In the genomic region with DNA sequence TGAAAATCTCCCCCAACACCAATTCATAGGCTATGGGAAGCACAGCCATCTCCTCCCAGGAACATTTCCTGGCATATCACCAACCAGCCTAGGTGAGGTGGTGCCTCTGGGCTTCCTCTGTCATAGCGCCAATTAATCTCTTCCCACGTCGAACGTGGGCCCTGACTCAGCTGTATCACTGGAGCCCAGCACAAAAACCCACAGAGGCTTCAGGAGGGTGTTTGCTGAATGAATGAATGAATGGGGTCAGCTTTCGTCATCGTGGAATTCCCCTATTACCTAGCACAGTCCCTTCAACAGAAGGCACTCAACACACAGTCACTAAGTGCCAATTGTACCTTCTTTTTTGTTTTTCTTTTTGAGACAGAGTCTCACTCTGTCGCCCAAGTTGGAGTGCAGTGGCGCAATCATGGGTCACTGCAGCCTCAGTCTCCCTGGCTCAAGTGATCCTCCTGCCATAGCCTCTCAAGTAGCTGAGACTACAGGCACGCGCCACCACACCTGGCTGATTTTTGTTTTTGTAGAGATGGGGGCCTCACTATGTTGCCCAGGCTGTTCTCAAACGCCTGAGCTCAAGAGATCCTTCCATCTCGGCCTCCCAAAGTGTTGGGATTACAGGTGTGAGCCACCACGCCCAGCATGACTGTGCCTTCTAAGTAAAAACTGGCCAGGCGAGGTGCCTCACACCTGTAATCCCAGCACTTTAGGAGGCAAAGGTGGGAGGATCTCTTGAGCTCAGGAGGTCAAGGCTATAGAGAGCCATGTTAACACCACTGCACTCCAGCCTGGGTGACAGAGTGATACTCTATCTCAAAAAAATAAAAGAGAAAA, we compare ENCODE assay signal across 8 cellular contexts. TPM values are rescaled to one million over a fixed set of nuclear protein-coding genes. Genes with fewer than 3 reads are reported as not detected.
A peak's percentile ranks its signal among the peaks of the same experiment; 100 is the strongest.
DNase-seq lines count a peak whose midpoint lies in the region; ATAC-seq and TF ChIP-seq lines count a peak whose summit lies in the region.

No MANE protein-coding gene starts in this region.

- BruUV-seq in PC-3 (replicated peaks; lab: Mats Ljungman, UMichigan), result no TSS peak

- H3K36me3 Mint-ChIP-seq in activated naive CD4-positive, alpha-beta T cell treated with anti-CD3 and anti-CD28 coated beads for 36 hours (ENCODE audit: low read depth), result no peaks in the 10 kb centered on the region
- no peaks in the 10 kb centered on the region for H3K36me3 Mint-ChIP-seq in natural killer cell treated with Interleukin-12 subunit alpha and Interleukin-12 subunit beta and Interleukin-15 and Interleukin-18, amount 100 ng/mL, for 72 hours
- no peaks in the 10 kb centered on the region for H3K36me3 Mint-ChIP-seq in endodermal cell (ENCODE audit: low read depth)

- H3K4me3 Mint-ChIP-seq in activated naive CD4-positive, alpha-beta T cell treated with anti-CD3 and anti-CD28 coated beads for 36 hours, result peak overlapping the region; percentile 34
- H3K4me3 Mint-ChIP-seq in natural killer cell treated with Interleukin-12 subunit alpha and Interleukin-12 subunit beta and Interleukin-15 and Interleukin-18, amount 100 ng/mL, for 72 hours, result peak overlapping the region; percentile 85
- no peak overlapping the region for H3K4me3 Mint-ChIP-seq in endodermal cell

- intact Hi-C loops in PC-3 (cut with micrococcal nuclease), result no loop called here
- intact Hi-C loops in activated naive CD4-positive, alpha-beta T cell treated with anti-CD3 and anti-CD28 coated beads for 36 hours (cut with micrococcal nuclease), result no loop called here
- intact Hi-C loops in tibial artery (cut with DNase I; ENCODE audit: low total_unique reads), result no loop called here

- no peaks in the 10 kb centered on the region for H3K79me2 ChIP-seq in ACC112 (ENCODE audit: control insufficient read depth, insufficient read depth, low read length, unreplicated experiment)
- H3K79me2 ChIP-seq in PC-3 (ENCODE audit: low read length), result peaks cover 2% of the 10 kb centered on the region; the same call in 1 of the 2 replicates

- H3K4me2 ChIP-seq in PC-3 (ENCODE audit: low read length), result peak overlapping the region; percentile 43

- H3K9ac ChIP-seq in PC-3 (ENCODE audit: low read length), result peak overlapping the region; percentile 76
- H3K9ac ChIP-seq in endodermal cell (ENCODE audit: extremely low read depth, low read length, poor library complexity, severe bottlenecking), result no peak overlapping the region

- ATAC-seq in PC-3, result no peak
- ATAC-seq in natural killer cell treated with Interleukin-12 subunit alpha and Interleukin-12 subunit beta and Interleukin-15 and Interleukin-18, amount 100 ng/mL, for 72 hours, result peak; percentile 61 to 78

- H3K9me3 Mint-ChIP-seq in activated naive CD4-positive, alpha-beta T cell treated with anti-CD3 and anti-CD28 coated beads for 36 hours, result no peaks in the 10 kb centered on the region
- H3K9me3 Mint-ChIP-seq in natural killer cell treated with Interleukin-12 subunit alpha and Interleukin-12 subunit beta and Interleukin-15 and Interleukin-18, amount 100 ng/mL, for 72 hours, result no peaks in the 10 kb centered on the region
- H3K9me3 Mint-ChIP-seq in endodermal cell, result no peaks in the 10 kb centered on the region

- H3K27me3 Mint-ChIP-seq in activated naive CD4-positive, alpha-beta T cell treated with anti-CD3 and anti-CD28 coated beads for 36 hours (ENCODE audit: low read depth), result no peaks in the 10 kb centered on the region
- no peaks in the 10 kb centered on the region for H3K27me3 Mint-ChIP-seq in natural killer cell treated with Interleukin-12 subunit alpha and Interleukin-12 subunit beta and Interleukin-15 and Interleukin-18, amount 100 ng/mL, for 72 hours
- H3K27me3 Mint-ChIP-seq in endodermal cell (ENCODE audit: insufficient read depth), result peaks cover 17% of the 10 kb centered on the region

- H3K36me3 ChIP-seq in ACC112 (ENCODE audit: insufficient read depth, low read length) (no peaks in the 10 kb centered on the region), PC-3 (ENCODE audit: low read depth, low read length) (no peaks in the 10 kb centered on the region), tibial artery (no peaks in the 10 kb centered on the region), endodermal cell (ENCODE audit: control insufficient read depth, insufficient read depth, low read length) (no peaks in the 10 kb centered on the region)

- H3K27ac Mint-ChIP-seq in activated naive CD4-positive, alpha-beta T cell treated with anti-CD3 and anti-CD28 coated beads for 36 hours, result peak overlapping the region; percentile 96
- H3K27ac Mint-ChIP-seq in natural killer cell treated with Interleukin-12 subunit alpha and Interleukin-12 subunit beta and Interleukin-15 and Interleukin-18, amount 100 ng/mL, for 72 hours, result peak overlapping the region; percentile 97 to 99
- no peak overlapping the region for H3K27ac Mint-ChIP-seq in endodermal cell

- H3K4me3 ChIP-seq in ACC112 (ENCODE audit: low read depth, low read length) (no peak overlapping the region), PC-3 (ENCODE audit: low read length) (no peak overlapping the region), tibial artery (no peak overlapping the region), endodermal cell (ENCODE audit: low read length) (no peak overlapping the region)

- CTCF ChIA-PET in PC-3 (lab: Charles Lee), result no interaction called here
- CTCF ChIA-PET in activated naive CD4-positive, alpha-beta T cell treated with anti-CD3 and anti-CD28 coated beads for 36 hours (lab: Charles Lee), result interaction anchor here (1.3 to 1.8 kb wide), 4 partner anchors 9 to 117 kb away, joined by 4 to 11 read pairs (median 6); a partner anchor contains a TSS

- peaks cover 44% of the 10 kb centered on the region for H3K4me1 Mint-ChIP-seq in activated naive CD4-positive, alpha-beta T cell treated with anti-CD3 and anti-CD28 coated beads for 36 hours (ENCODE audit: low read depth)
- peaks cover 29 to 37% of the 10 kb centered on the region in 2 donors for H3K4me1 Mint-ChIP-seq in natural killer cell treated with Interleukin-12 subunit alpha and Interleukin-12 subunit beta and Interleukin-15 and Interleukin-18, amount 100 ng/mL, for 72 hours (ENCODE audit: low read depth in 2 of 2)
- peaks cover 12% of the 10 kb centered on the region for H3K4me1 Mint-ChIP-seq in endodermal cell

- H4K20me1 ChIP-seq in PC-3 (ENCODE audit: low read length), result no peaks in the 10 kb centered on the region

- H2AFZ ChIP-seq in ACC112 (ENCODE audit: low read length, unreplicated experiment), result no peak overlapping the region
- H2AFZ ChIP-seq in PC-3 (ENCODE audit: low read length), result no peak overlapping the region

- H3K27ac ChIP-seq in ACC112 (ENCODE audit: low read depth, low read length) (peak overlapping the region; percentile 85), PC-3 (ENCODE audit: low read length) (peak overlapping the region; percentile 96), tibial artery (no peak overlapping the region), endodermal cell (ENCODE audit: low read depth, low read length) (no peak overlapping the region)

- H3F3A ChIP-seq in PC-3 (ENCODE audit: low read length, unreplicated experiment), result no peaks in the 10 kb centered on the region

- H3K4me1 ChIP-seq in ACC112 (ENCODE audit: control insufficient read depth, insufficient read depth, low read length, unreplicated experiment), result peaks cover 14% of the 10 kb centered on the region
- H3K4me1 ChIP-seq in PC-3 (ENCODE audit: insufficient read depth, low read length), result peaks cover 34% of the 10 kb centered on the region
- peaks cover 0 to 18% (median 16%) of the 10 kb centered on the region in 4 donors for H3K4me1 ChIP-seq in tibial artery
- H3K4me1 ChIP-seq in endodermal cell (ENCODE audit: control insufficient read depth, insufficient read depth, low read length), result peaks cover 6% of the 10 kb centered on the region

- TF ChIP-seq CTCF in PC-3 (conservative IDR thresholded peaks at IDR 0.05; ENCODE audit: low read depth, low read length) (no peak), tibial artery (IDR thresholded peaks at IDR 0.05) (no peak), endodermal cell (conservative IDR thresholded peaks at IDR 0.05) (no peak)

- POLR2A ChIA-PET in PC-3 (lab: Charles Lee; ENCODE audit: unreplicated experiment), result interaction anchor here (1.0 kb wide), 1 partner anchor 9 kb away, joined by 5 read pairs; a partner anchor contains a TSS

- DNase-seq in PC-3 (peak; percentile 58), SW 1271 (lab: John Stamatoyannopoulos, UW) (no peak), tibial artery (no peak), endodermal cell (no peak), SKM-1 treated with dmso at 0.1 percent for 144 hours (lab: John Stamatoyannopoulos, UW; ENCODE audit: unreplicated experiment) (no peak)
- DNase-seq in activated naive CD4-positive, alpha-beta T cell treated with anti-CD3 and anti-CD28 coated beads for 36 hours, result peak; percentile 81
- DNase-seq in natural killer cell treated with Interleukin-12 subunit alpha and Interleukin-12 subunit beta and Interleukin-15 and Interleukin-18, amount 100 ng/mL, for 72 hours (ENCODE audit: low spot score), result peak; percentile 91

- 91 to 95% methylated on average over 9 to 14 of the region's 14 CpGs for WGBS in endodermal cell (ENCODE audit: insufficient coverage in 1 of 2, insufficient read length in 1 of 2), 2 experiments

- no peaks in the 10 kb centered on the region for H3K9me3 ChIP-seq in PC-3 (ENCODE audit: low read length)
- H3K9me3 ChIP-seq in tibial artery, result no peaks in the 10 kb centered on the region
- H3K9me3 ChIP-seq in endodermal cell (ENCODE audit: control insufficient read depth, low read length), result no peaks in the 10 kb centered on the region

- no peaks in the 10 kb centered on the region for H3K9me2 ChIP-seq in PC-3 (replicated peaks; ENCODE audit: low read length)

- no peaks in the 10 kb centered on the region for H3K27me3 ChIP-seq in ACC112 (ENCODE audit: insufficient read depth, low read length)
- no peaks in the 10 kb centered on the region for H3K27me3 ChIP-seq in PC-3 (ENCODE audit: low read length)
- H3K27me3 ChIP-seq in tibial artery, result no peaks in the 10 kb centered on the region
- H3K27me3 ChIP-seq in endodermal cell (ENCODE audit: control insufficient read depth, insufficient read depth, low read length, poor library complexity, severe bottlenecking), result no peaks in the 10 kb centered on the region

RNA-seq across cellular contexts. Expression of a gene that starts 4.1 kb away (rescaled TPM):
- total RNA-seq in PC-3 (2014; rRNA removed) (5.5 and 14.3 TPM in 2 replicates), endodermal cell (1 to 10 TPM; 6.4 to 7.5 TPM)
- 1 to 10 TPM; 3.7 to 3.9 TPM for total RNA-seq in activated naive CD4-positive, alpha-beta T cell treated with anti-CD3 and anti-CD28 coated beads for 36 hours
- total RNA-seq in natural killer cell treated with Interleukin-12 subunit alpha and Interleukin-12 subunit beta and Interleukin-15 and Interleukin-18, amount 100 ng/mL, for 72 hours, result 1 to 10 TPM; 8.3 to 8.9 TPM
- 9.6 TPM for polyA plus RNA-seq in endodermal cell (2013, experiment 1 of 2)
- 9.1 TPM for polyA plus RNA-seq in endodermal cell (2013, experiment 2 of 2)

RNA-seq across cellular contexts. Expression of a gene that starts 9.2 kb away (rescaled TPM):
- 8.1 and 12.8 TPM in 2 replicates for total RNA-seq in PC-3 (2014; rRNA removed)
- 1 to 10 TPM; 7.6 to 9.5 TPM for total RNA-seq in activated naive CD4-positive, alpha-beta T cell treated with anti-CD3 and anti-CD28 coated beads for 36 hours
- 10 to 100 TPM; 14.9 to 22.9 TPM for total RNA-seq in natural killer cell treated with Interleukin-12 subunit alpha and Interleukin-12 subunit beta and Interleukin-15 and Interleukin-18, amount 100 ng/mL, for 72 hours
- total RNA-seq in endodermal cell, result 10 to 100 TPM; 19.0 TPM
- polyA plus RNA-seq in endodermal cell (2013, experiment 1 of 2), result 13.7 TPM
- polyA plus RNA-seq in endodermal cell (2013, experiment 2 of 2), result 12.5 TPM

RNA-seq across cellular contexts. Expression of a gene that starts 18.1 kb away (rescaled TPM):
- total RNA-seq in PC-3 (2014; rRNA removed) (4.9 and 5.0 TPM in 2 replicates), endodermal cell (10 to 100 TPM; 22.5 to 24.0 TPM)
- 10 to 100 TPM; 11.9 to 13.2 TPM for total RNA-seq in activated naive CD4-positive, alpha-beta T cell treated with anti-CD3 and anti-CD28 coated beads for 36 hours
- total RNA-seq in natural killer cell treated with Interleukin-12 subunit alpha and Interleukin-12 subunit beta and Interleukin-15 and Interleukin-18, amount 100 ng/mL, for 72 hours, result 10 to 100 TPM; 13.3 to 20.0 TPM
- polyA plus RNA-seq in endodermal cell (2013, experiment 1 of 2), result 14.3 TPM
- 13.2 TPM for polyA plus RNA-seq in endodermal cell (2013, experiment 2 of 2)

RNA-seq across cellular contexts. Expression of a gene that starts 32.7 kb away (rescaled TPM):
- total RNA-seq in PC-3 (2014; rRNA removed) (7.9 and 8.9 TPM in 2 replicates), endodermal cell (10 to 100 TPM; 15.5 to 17.1 TPM)
- 1 to 10 TPM; 5.1 to 6.1 TPM for total RNA-seq in activated naive CD4-positive, alpha-beta T cell treated with anti-CD3 and anti-CD28 coated beads for 36 hours
- 10 to 100 TPM in 1 of 2 donors, 1 to 10 TPM in 1; 8.7 to 10.3 TPM for total RNA-seq in natural killer cell treated with Interleukin-12 subunit alpha and Interleukin-12 subunit beta and Interleukin-15 and Interleukin-18, amount 100 ng/mL, for 72 hours
- 6.7 TPM for polyA plus RNA-seq in endodermal cell (2013, experiment 1 of 2)
- polyA plus RNA-seq in endodermal cell (2013, experiment 2 of 2), result 6.6 TPM

RNA-seq across cellular contexts. Expression of a gene that starts 41.0 kb away (rescaled TPM):
- total RNA-seq in PC-3 (2014; rRNA removed) (31.2 and 46.7 TPM in 2 replicates), endodermal cell (10 to 100 TPM; 47.0 to 59.2 TPM)
- total RNA-seq in activated naive CD4-positive, alpha-beta T cell treated with anti-CD3 and anti-CD28 coated beads for 36 hours, result 1 to 10 TPM; 7.8 to 8.3 TPM
- total RNA-seq in natural killer cell treated with Interleukin-12 subunit alpha and Interleukin-12 subunit beta and Interleukin-15 and Interleukin-18, amount 100 ng/mL, for 72 hours, result 10 to 100 TPM; 10.4 to 11.8 TPM
- polyA plus RNA-seq in endodermal cell (2013, experiment 1 of 2), result 52.3 TPM
- polyA plus RNA-seq in endodermal cell (2013, experiment 2 of 2), result 47.9 TPM

Comparison
In these comparisons a context has a peak if more than half of its experiments do, and no peak if none do; other contexts are left out.
1. H3K27ac ChIP-seq: peak in ACC112 (single experiment) and PC-3 (single experiment); none in tibial artery (0 of 2) and endodermal cell (single experiment).
2. DNase-seq: peak in PC-3 (single experiment), activated naive CD4-positive, alpha-beta T cell treated with anti-CD3 and anti-CD28 coated beads for 36 hours (single experiment) and natural killer cell treated with Interleukin-12 subunit alpha and Interleukin-12 subunit beta and Interleukin-15 and Interleukin-18, amount 100 ng/mL, for 72 hours (single experiment); none in SW 1271 (0 of 2), tibial artery (0 of 2), endodermal cell (single experiment) and SKM-1 treated with dmso at 0.1 percent for 144 hours (single experiment).